31 cellular contexts compared by ENCODE assay signal in genomic region chr6:141914646-141915045, GRCh38.
"Had no signal": no experiment of that assay in that cellular context is flagged by ENCODE, and none has a peak within 500 bp of the region (broad histone marks: within the 10 kb centered on the region; RNA-seq: fewer than 3 reads in every experiment).

No MANE protein-coding gene starts in this region.

- ATAC-seq: activated CD8-positive, alpha-beta T cell treated with anti-CD3 and anti-CD28 coated beads for 36 hours; body of pancreas had no signal

- H3K36me3 ChIP-seq: MG63, SJCRH30, WERI-Rb-1 had no signal

- H3K27me3 ChIP-seq: body of pancreas, MG63, SJCRH30 had no signal

- H3K4me3 ChIP-seq: body of pancreas, MG63, PC-9, SJCRH30, SK-N-MC had no signal

- FAIRE-seq: astrocyte, RCC 7860 had no signal

- DNase-seq: activated CD4-positive, alpha-beta T cell treated with anti-CD3 and anti-CD28 coated beads for 1 hour; activated CD4-positive, alpha-beta T cell treated with anti-CD3 and anti-CD28 coated beads, Interleukin-2, amount 10 ng/mL, durations not matched to agents 24 days and 14 days; activated CD4-positive, alpha-beta T cell treated with anti-CD3 and anti-CD28 coated beads, Interleukin-2, amount 50 U/mL, for 4 hours; activated CD4-positive, CD25-positive, alpha-beta regulatory T cell; activated CD8-positive, alpha-beta T cell treated with anti-CD3 and anti-CD28 coated beads for 36 hours; activated gamma-delta T cell; activated naive CD4-positive, alpha-beta T cell treated with Interleukin-2 at 50 U/mL for 16 hours; activated naive CD8-positive, alpha-beta T cell treated with anti-CD3 and anti-CD28 coated beads, Interleukin-2, amount 10 ng/mL, durations not matched to agents 7 days and 5 days; activated T-cell treated with anti-CD3 and anti-CD28 coated beads, Interleukin-2, amount 50 U/mL, for 1 hour; amygdala; body of pancreas; central memory CD4-positive, alpha-beta T cell; Karpas-422; MG63; NCI-H1048; NCI-H1105 treated with DMSO at 0.1 percent for 48 hours; NCI-H1436; NCI-H1694; NCI-H2029; NCI-H510A; NCI-H526; NCI-H748 treated with DMSO at 0.1 percent for 48 hours; NK-92 treated with Interleukin-12 subunit alpha and Interleukin-12 subunit beta, amount 100 ng/mL, for 24 hours; PC-9; SHP77; SJCRH30; T1000; WERI-Rb-1 had no signal
